ENCODE assay signal across 35 cellular contexts in the genomic region with DNA sequence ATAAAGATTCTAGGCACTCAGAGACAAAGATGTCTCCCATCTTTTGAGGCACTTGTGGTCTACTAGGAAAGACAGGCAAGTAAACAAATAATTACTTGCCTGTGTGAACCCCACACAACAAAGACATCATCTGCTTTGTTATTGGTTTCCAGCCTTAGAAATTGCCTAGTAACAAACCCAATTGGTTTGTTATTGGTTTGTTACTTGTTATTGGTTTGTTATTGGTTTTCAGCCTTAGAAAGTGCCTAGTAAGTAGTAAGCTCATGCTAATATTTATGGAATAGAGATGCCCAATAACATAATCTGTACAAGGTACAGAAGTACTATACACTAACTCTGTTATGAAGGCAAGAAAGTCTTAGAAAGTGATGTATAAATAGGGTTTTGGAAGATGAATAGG.
"Had no signal": no experiment of that assay in that cellular context is flagged by ENCODE, and none has a peak within 500 bp of the region (broad histone marks: within the 10 kb centered on the region; RNA-seq: fewer than 3 reads in every experiment).

No MANE protein-coding gene starts in this region.

- ATAC-seq: activated CD8-positive, alpha-beta T cell treated with anti-CD3 and anti-CD28 coated beads for 36 hours; activated naive CD4-positive, alpha-beta T cell treated with anti-CD3 and anti-CD28 coated beads, Interleukin-2, amount 50 U/mL, for 72 hours; activated T-cell treated with anti-CD3 and anti-CD28 coated beads, Interleukin-2, amount 50 U/mL, for 4 hours; activated T-cell treated with anti-CD3 and anti-CD28 coated beads, Interleukin-2, amount 50 U/mL, for 72 hours; activated T-helper 17 cell treated with anti-CD3 and anti-CD28 coated beads, Interleukin-2, amount 50 U/mL, for 72 hours; body of pancreas had no signal

- H3K4me3 ChIP-seq: adrenal gland, body of pancreas, cardiac muscle cell had no signal

- H3K9me3 ChIP-seq: adrenal gland, body of pancreas had no signal

- H3K27me3 ChIP-seq: adrenal gland, body of pancreas, brain microvascular endothelial cell, cardiac muscle cell had no signal

- FAIRE-seq: astrocyte, bronchial epithelial cell, TTC549 had no signal

- H3K36me3 ChIP-seq: adrenal gland, brain microvascular endothelial cell, cardiac muscle cell had no signal

- H3K27ac ChIP-seq: adrenal gland, body of pancreas, brain microvascular endothelial cell, cardiac muscle cell, VCaP had no signal

- DNase-seq: activated B cell treated with CpG ODN at 0.5 μM for 24 hours; activated CD4-positive, alpha-beta memory T cell treated with anti-CD3 and anti-CD28 coated beads for 36 hours; activated CD4-positive, alpha-beta T cell treated with anti-CD3 and anti-CD28 coated beads for 4 hours; activated CD4-positive, alpha-beta T cell treated with anti-CD3 and anti-CD28 coated beads, Interleukin-2, amount 10 ng/mL, durations not matched to agents 24 days and 14 days; activated CD4-positive, alpha-beta T cell treated with anti-CD3 and anti-CD28 coated beads, Interleukin-2, amount 50 U/mL, for 1 hour; activated CD4-positive, alpha-beta T cell treated with anti-CD3 and anti-CD28 coated beads, Interleukin-2, amount 50 U/mL, for 4 hours; activated CD4-positive, CD25-positive, alpha-beta regulatory T cell treated with anti-CD3 and anti-CD28 coated beads, Interleukin-2, amount 50 U/mL, for 72 hours; activated CD8-positive, alpha-beta memory T cell treated with anti-CD3 and anti-CD28 coated beads, Interleukin-2, amount 50 U/mL, for 4 hours; activated CD8-positive, alpha-beta T cell treated with anti-CD3 and anti-CD28 coated beads for 36 hours; activated effector memory CD4-positive, alpha-beta T cell treated with anti-CD3 and anti-CD28 coated beads, Interleukin-2, amount 50 U/mL, for 16 hours; activated gamma-delta T cell treated with Interleukin-2 at 50 U/mL for 16 hours; activated naive CD4-positive, alpha-beta T cell; activated naive CD4-positive, alpha-beta T cell treated with anti-CD3 and anti-CD28 coated beads for 36 hours; activated naive CD4-positive, alpha-beta T cell treated with anti-CD3 and anti-CD28 coated beads, Interleukin-2, amount 50 U/mL, for 16 hours; activated naive CD8-positive, alpha-beta T cell treated with anti-CD3 and anti-CD28 coated beads for 36 hours; activated T-cell treated with anti-CD3 and anti-CD28 coated beads for 4 hours; activated T-cell treated with anti-CD3 and anti-CD28 coated beads, Interleukin-2, amount 50 U/mL, for 1 hour; activated T-cell treated with anti-CD3 and anti-CD28 coated beads, Interleukin-2, amount 50 U/mL, for 4 hours; activated T-cell treated with anti-CD3 and anti-CD28 coated beads, Interleukin-2, amount 50 U/mL, for 72 hours; amniotic stem cell; aorta; brain microvascular endothelial cell; caudate nucleus; cerebellar nuclear complex; T-helper 2 cell; T-helper 9 cell had no signal
